19 cellular contexts compared by ENCODE assay signal in the genomic region with DNA sequence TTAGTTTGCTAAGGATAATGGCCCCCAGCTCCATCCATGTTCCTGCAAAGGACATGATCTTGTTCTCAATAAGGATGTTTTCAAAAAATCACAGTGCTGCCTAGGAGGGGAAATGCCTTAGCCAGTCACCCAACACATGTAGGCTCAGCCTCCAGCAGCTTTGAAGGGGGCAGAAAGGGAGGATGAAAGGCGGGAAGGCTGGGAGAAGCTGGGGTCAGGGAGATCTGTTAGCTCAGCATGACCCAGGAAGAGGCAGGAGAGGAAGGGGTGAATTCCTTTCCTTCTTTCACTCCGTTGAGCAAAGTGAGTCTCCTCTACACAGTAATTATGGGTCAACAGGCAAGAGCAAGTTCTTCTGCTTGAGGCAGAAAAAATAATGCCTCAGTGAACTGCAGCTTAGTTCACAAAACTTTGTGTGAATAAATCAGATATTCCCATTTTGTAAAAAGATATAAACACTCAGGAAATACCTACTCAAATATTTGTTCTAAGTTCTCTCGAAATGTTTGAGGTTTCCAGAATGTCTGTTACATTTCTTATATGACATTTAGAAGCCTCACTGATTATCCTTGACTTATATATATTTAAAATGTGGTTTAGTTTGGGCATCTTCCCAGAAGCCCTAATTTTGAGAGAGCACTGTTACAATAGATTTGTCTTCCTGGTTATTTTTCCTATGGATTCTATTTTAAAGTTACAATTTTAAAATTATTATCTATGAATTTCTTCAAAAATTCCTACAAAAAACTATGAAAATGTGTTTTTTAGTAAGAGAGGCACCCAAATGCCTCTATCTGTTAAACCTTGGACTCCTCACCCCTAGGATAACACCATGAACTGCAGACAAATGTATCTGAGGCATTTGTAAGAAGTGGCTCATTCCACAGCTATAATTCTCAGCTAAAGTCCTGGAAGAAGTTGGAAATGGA.
"Had no signal": no experiment of that assay in that cellular context is flagged by ENCODE, and none has a peak within 500 bp of the region (broad histone marks: within the 10 kb centered on the region; RNA-seq: fewer than 3 reads in every experiment).

No MANE protein-coding gene starts in this region.

- H3K4me3 Mint-ChIP-seq: activated CD4-positive, alpha-beta memory T cell treated with anti-CD3 and anti-CD28 coated beads, Interleukin-2, amount 10 ng/mL, durations not matched to agents 7 days and 5 days; activated naive CD8-positive, alpha-beta T cell treated with anti-CD3 and anti-CD28 coated beads, Interleukin-2, amount 10 ng/mL, durations not matched to agents 7 days and 5 days; stimulated activated naive CD8-positive, alpha-beta T cell treated with anti-CD3 and anti-CD28 coated beads, Interleukin-15, amount 100 ng/mL, for 72 hours; T-helper 2 cell treated with Interferon-gamma antibody and Interleukin-4, amounts not matched to agents 5 μg/mL and 100 μg/mL, for 36 hours had no signal

- H3K36me3 Mint-ChIP-seq: activated naive CD8-positive, alpha-beta T cell treated with anti-CD3 and anti-CD28 coated beads, Interleukin-2, amount 10 ng/mL, durations not matched to agents 7 days and 5 days had no signal

- DNase-seq: activated CD4-positive, alpha-beta memory T cell treated with anti-CD3 and anti-CD28 coated beads, Interleukin-2, amount 10 ng/mL, durations not matched to agents 7 days and 5 days; activated CD4-positive, alpha-beta T cell treated with anti-CD3 and anti-CD28 coated beads for 1 hour; activated CD8-positive, alpha-beta memory T cell treated with anti-CD3 and anti-CD28 coated beads, Interleukin-2, amount 50 U/mL, for 48 hours; activated naive CD8-positive, alpha-beta T cell treated with anti-CD3 and anti-CD28 coated beads, Interleukin-2, amount 10 ng/mL, durations not matched to agents 7 days and 5 days; effector CD8-positive, alpha-beta T cell; left ventricle myocardium superior; sigmoid colon; stimulated activated CD4-positive, alpha-beta T cell treated with anti-CD3 and anti-CD28 coated beads, Interleukin-4, amount 100 ng/mL, for 4 hours; stimulated activated naive CD8-positive, alpha-beta T cell treated with anti-CD3 and anti-CD28 coated beads, Interleukin-15, amount 100 ng/mL, for 72 hours; SW 1271 had no signal

- H3K4me3 ChIP-seq: ascending aorta, coronary artery, prostate gland, sigmoid colon, SJSA1, thoracic aorta had no signal

- H3K27me3 Mint-ChIP-seq: activated CD4-positive, alpha-beta memory T cell treated with anti-CD3 and anti-CD28 coated beads, Interleukin-2, amount 10 ng/mL, durations not matched to agents 7 days and 5 days; stimulated activated naive CD8-positive, alpha-beta T cell treated with anti-CD3 and anti-CD28 coated beads, Interleukin-15, amount 100 ng/mL, for 72 hours had no signal

- H3K27me3 ChIP-seq: ascending aorta, sigmoid colon, SJSA1 had no signal

- ATAC-seq: left ventricle myocardium superior; stimulated activated naive CD8-positive, alpha-beta T cell treated with anti-CD3 and anti-CD28 coated beads, Interleukin-15, amount 100 ng/mL, for 72 hours had no signal

- H3K27ac Mint-ChIP-seq: activated CD4-positive, alpha-beta memory T cell treated with anti-CD3 and anti-CD28 coated beads, Interleukin-2, amount 10 ng/mL, durations not matched to agents 7 days and 5 days; activated naive CD8-positive, alpha-beta T cell treated with anti-CD3 and anti-CD28 coated beads, Interleukin-2, amount 10 ng/mL, durations not matched to agents 7 days and 5 days; stimulated activated naive CD8-positive, alpha-beta T cell treated with anti-CD3 and anti-CD28 coated beads, Interleukin-15, amount 100 ng/mL, for 72 hours; T-helper 2 cell treated with Interferon-gamma antibody and Interleukin-4, amounts not matched to agents 5 μg/mL and 100 μg/mL, for 36 hours had no signal

- FAIRE-seq: islet of Langerhans, urothelium cell line had no signal

- H3K4me1 Mint-ChIP-seq: activated CD4-positive, alpha-beta memory T cell treated with anti-CD3 and anti-CD28 coated beads, Interleukin-2, amount 10 ng/mL, durations not matched to agents 7 days and 5 days; activated naive CD8-positive, alpha-beta T cell treated with anti-CD3 and anti-CD28 coated beads, Interleukin-2, amount 10 ng/mL, durations not matched to agents 7 days and 5 days; stimulated activated naive CD8-positive, alpha-beta T cell treated with anti-CD3 and anti-CD28 coated beads, Interleukin-15, amount 100 ng/mL, for 72 hours had no signal

- H3K9me3 Mint-ChIP-seq: activated CD4-positive, alpha-beta memory T cell treated with anti-CD3 and anti-CD28 coated beads, Interleukin-2, amount 10 ng/mL, durations not matched to agents 7 days and 5 days; activated naive CD8-positive, alpha-beta T cell treated with anti-CD3 and anti-CD28 coated beads, Interleukin-2, amount 10 ng/mL, durations not matched to agents 7 days and 5 days; stimulated activated naive CD8-positive, alpha-beta T cell treated with anti-CD3 and anti-CD28 coated beads, Interleukin-15, amount 100 ng/mL, for 72 hours; T-helper 2 cell treated with Interferon-gamma antibody and Interleukin-4, amounts not matched to agents 5 μg/mL and 100 μg/mL, for 36 hours had no signal

- H3K36me3 ChIP-seq: ascending aorta, neutrophil, prostate gland, sigmoid colon, SJSA1, thoracic aorta had no signal

- H3K9me3 ChIP-seq: ascending aorta, neutrophil, prostate gland, sigmoid colon, SJSA1, thoracic aorta had no signal

- H3K4me1 ChIP-seq: ascending aorta, prostate gland, sigmoid colon had no signal

- H3K27ac ChIP-seq: ascending aorta, coronary artery, neutrophil, prostate gland, sigmoid colon, SJSA1, thoracic aorta had no signal
